In the genomic region with DNA sequence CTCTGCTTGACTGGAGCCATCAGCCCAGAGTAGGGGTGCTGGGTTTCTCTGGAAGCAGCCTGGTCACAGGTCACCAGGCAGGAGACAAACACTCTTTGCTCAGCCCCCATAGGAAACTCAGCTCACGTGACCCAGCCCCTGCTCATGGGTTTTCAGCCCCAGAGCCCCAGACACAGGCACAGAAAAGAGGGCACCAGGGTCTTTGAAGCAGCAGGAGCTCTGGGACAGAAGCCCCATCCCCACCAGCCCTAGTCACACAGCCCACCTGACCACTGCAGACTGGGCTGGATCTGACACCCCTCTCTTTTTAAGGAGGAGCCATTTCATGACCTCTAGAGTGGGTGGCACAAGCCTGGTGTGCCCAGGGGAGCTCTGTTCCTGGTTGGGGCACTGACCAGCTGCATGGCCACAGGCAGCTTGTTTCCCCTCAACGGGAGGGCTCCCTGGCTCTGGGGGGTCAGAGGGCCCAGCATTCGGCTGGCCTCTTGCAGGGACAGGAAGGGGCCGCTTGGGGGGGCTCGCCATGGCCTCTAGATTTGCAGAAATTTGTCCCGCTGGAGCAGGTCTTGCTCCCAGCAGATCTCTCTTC, we compare ENCODE assay signal across 15 cellular contexts. TPM values are rescaled to one million over a fixed set of nuclear protein-coding genes. Genes with fewer than 3 reads are reported as not detected.
DNase-seq lines count a peak whose midpoint lies in the region; ATAC-seq and TF ChIP-seq lines count a peak whose summit lies in the region.
"Had no signal": no experiment of that assay in that cellular context is flagged by ENCODE, and none has a peak within 500 bp of the region (broad histone marks: within the 10 kb centered on the region; RNA-seq: fewer than 3 reads in every experiment).

No MANE protein-coding gene starts in this region.

- peak; percentile 40; the same call in 2 of the 3 replicates for TF ChIP-seq CTCF in GM12872 (IDR thresholded peaks at IDR 0.05; ENCODE audit: insufficient read depth, low read depth, low read length)
- peak; percentile 3 for TF ChIP-seq CTCF in NB4 (IDR thresholded peaks at IDR 0.05; ENCODE audit: low read depth, low read length)
- no peak for TF ChIP-seq CTCF in Calu3 (IDR thresholded peaks at IDR 0.05; ENCODE audit: unreplicated experiment)

- CTCF ChIA-PET in Calu3 (lab: Charles Lee), result interaction anchor here (0.6 to 1.3 kb wide), 5 partner anchors 9 to 481 kb away, joined by 3 to 5 read pairs (median 4); no protein-coding TSS in a partner anchor

- intact Hi-C loops in Calu3 (cut with micrococcal nuclease; ENCODE audit: unreplicated experiment), result no loop called here
- intact Hi-C loops in head of caudate nucleus (cut with DNase I), result no loop called here

- H3K4me3 ChIP-seq in NB4 (ENCODE audit: low read depth, low read length), result no peak overlapping the region
- H3K4me3 ChIP-seq: psoas muscle, suprapubic skin had no signal

- no peaks in the 10 kb centered on the region for H3K9me3 Mint-ChIP-seq in naive thymus-derived CD8-positive, alpha-beta T cell
- H3K9me3 Mint-ChIP-seq in Calu3 (ENCODE audit: low read depth, unreplicated experiment), result no peaks in the 10 kb centered on the region
- H3K9me3 Mint-ChIP-seq: CD4-positive, alpha-beta T cell had no signal

- H3K4me3 Mint-ChIP-seq in naive thymus-derived CD8-positive, alpha-beta T cell, result peak overlapping the region in 7 of 10 donors; percentile 22 to 82 (median 72)
- no peak overlapping the region for H3K4me3 Mint-ChIP-seq in Calu3 (ENCODE audit: low read depth, unreplicated experiment)

- peak; percentile 42 for ATAC-seq in GM21423 (IDR thresholded peaks at IDR 0.05; ENCODE audit: unreplicated experiment)
- ATAC-seq in naive thymus-derived CD8-positive, alpha-beta T cell, result peak; percentile 27 to 35

- DNase-seq in NB4 (ENCODE audit: low read depth) (no peak), Calu3 (no peak), head of caudate nucleus (no peak), NCI-H69 (lab: John Stamatoyannopoulos, UW) (no peak)
- peak in 2 of 10 donors; percentile 9 to 50 for DNase-seq in naive thymus-derived CD8-positive, alpha-beta T cell
- DNase-seq in activated CD4-positive, alpha-beta T cell treated with anti-CD3 and anti-CD28 coated beads for 1 hour, result no peak
- DNase-seq: mammary epithelial cell, NCI-H748 treated with DMSO at 0.1 percent for 48 hours had no signal

- H3K27ac Mint-ChIP-seq in naive thymus-derived CD8-positive, alpha-beta T cell, result peak overlapping the region in 3 of 10 donors; percentile 52 to 68 (median 59)
- H3K27ac Mint-ChIP-seq in Calu3 (ENCODE audit: unreplicated experiment), result no peak overlapping the region
- H3K27ac Mint-ChIP-seq: CD4-positive, alpha-beta T cell had no signal

- H3K27me3 Mint-ChIP-seq in naive thymus-derived CD8-positive, alpha-beta T cell, result peaks cover 0 to 1% (median 0%) of the 10 kb centered on the region in 5 donors
- peaks cover 17% of the 10 kb centered on the region for H3K27me3 Mint-ChIP-seq in Calu3 (ENCODE audit: unreplicated experiment)
- H3K27me3 Mint-ChIP-seq: CD4-positive, alpha-beta T cell had no signal

- BruUV-seq in Calu3 (replicated peaks; lab: Mats Ljungman, UMichigan), result no TSS peak

- H3K4me1 Mint-ChIP-seq in naive thymus-derived CD8-positive, alpha-beta T cell, result peaks cover 13 to 29% (median 23%) of the 10 kb centered on the region in 4 donors
- no peaks in the 10 kb centered on the region for H3K4me1 Mint-ChIP-seq in Calu3 (ENCODE audit: low read depth, unreplicated experiment)

- TF ChIP-seq POLR2A in NB4 (IDR thresholded peaks at IDR 0.05; ENCODE audit: extremely low read depth, insufficient read length), result no peak

- H3K36me3 Mint-ChIP-seq in naive thymus-derived CD8-positive, alpha-beta T cell, result no peaks in the 10 kb centered on the region
- H3K36me3 Mint-ChIP-seq in Calu3 (ENCODE audit: insufficient read depth, unreplicated experiment), result no peaks in the 10 kb centered on the region

- POLR2A ChIA-PET in naive thymus-derived CD8-positive, alpha-beta T cell (lab: Charles Lee), result interaction anchor here (0.5 to 2.7 kb wide), 15 partner anchors 9 to 358 kb away, joined by 3 to 47 read pairs (median 5); a partner anchor contains a TSS

RNA-seq across cellular contexts. Expression of a gene that starts 13.8 kb away (rescaled TPM):
- 10 to 100 TPM; 40.0 to 42.8 TPM for total RNA-seq in naive thymus-derived CD8-positive, alpha-beta T cell
- polyA plus RNA-seq in naive thymus-derived CD8-positive, alpha-beta T cell, result 10 to 100 TPM; 14.5 to 21.9 (median 21.3) TPM
- not detected in 2 replicates for total RNA-seq in Calu3 (2022)

RNA-seq across cellular contexts. Expression of a gene that starts 26.8 kb away (rescaled TPM):
- under 1 TPM; 0.05 to 0.22 TPM for total RNA-seq in naive thymus-derived CD8-positive, alpha-beta T cell
- not detected for polyA plus RNA-seq in naive thymus-derived CD8-positive, alpha-beta T cell
- not detected in 2 replicates for total RNA-seq in Calu3 (2022)
- total RNA-seq: mammary epithelial cell, SK-MEL-5 had no signal

RNA-seq across cellular contexts. Expression of a gene that starts 27.3 kb away (rescaled TPM):
- total RNA-seq in naive thymus-derived CD8-positive, alpha-beta T cell, result not detected
- not detected for polyA plus RNA-seq in naive thymus-derived CD8-positive, alpha-beta T cell
- not detected in 2 replicates for total RNA-seq in Calu3 (2022)
- total RNA-seq: CD4-positive, alpha-beta T cell; mammary epithelial cell; psoas muscle; SK-MEL-5; suprapubic skin had no signal
- polyA plus RNA-seq: esophagus, mammary epithelial cell, psoas muscle had no signal

RNA-seq across cellular contexts. Expression of a gene that starts 34.9 kb away (rescaled TPM):
- total RNA-seq in naive thymus-derived CD8-positive, alpha-beta T cell, result not detected
- not detected for polyA plus RNA-seq in naive thymus-derived CD8-positive, alpha-beta T cell
- total RNA-seq in Calu3 (2022), result not detected in 2 replicates
- total RNA-seq: CD4-positive, alpha-beta T cell; mammary epithelial cell; psoas muscle; SK-MEL-5; suprapubic skin had no signal
- polyA plus RNA-seq: esophagus, mammary epithelial cell, psoas muscle had no signal

RNA-seq across cellular contexts. Expression of a gene that starts 49.6 kb away (rescaled TPM):
- not detected for total RNA-seq in naive thymus-derived CD8-positive, alpha-beta T cell
- polyA plus RNA-seq in naive thymus-derived CD8-positive, alpha-beta T cell, result not detected
- total RNA-seq in Calu3 (2022), result not detected in 2 replicates
- total RNA-seq: CD4-positive, alpha-beta T cell; mammary epithelial cell; psoas muscle; SK-MEL-5; suprapubic skin had no signal
- polyA plus RNA-seq: esophagus, mammary epithelial cell, psoas muscle had no signal

Comparison
In these comparisons a context has a peak if more than half of its experiments do, and no peak if none do; other contexts are left out.
1. RNA of a gene that starts 13.8 kb away (total RNA-seq): 40.0 to 42.8 TPM in naive thymus-derived CD8-positive, alpha-beta T cell; not detected in Calu3; every median in the first group is over 10 times any median in the second.